Comparison of ENCODE assay signal across 8 cellular contexts in genomic region chr9:113275147-113276131, GRCh38. TPM values are rescaled to one million over a fixed set of nuclear protein-coding genes. Genes with fewer than 3 reads are reported as not detected.
DNase-seq lines count a peak whose midpoint lies in the region; ATAC-seq and TF ChIP-seq lines count a peak whose summit lies in the region.

CDC26 (minus strand) TSS chr9:113275572; CDS start chr9:113272507, 3,065 bp downstream.
PRPF4 (plus strand) TSS chr9:113275658; CDS start chr9:113275744, 86 bp downstream.

- H3K4me1 Mint-ChIP-seq in natural killer cell, result peaks cover 8 to 15% of the 10 kb centered on the region in 2 donors

- H3K27me3 Mint-ChIP-seq in natural killer cell (ENCODE audit: low read depth in 2 of 2), result no peaks in the 10 kb centered on the region

- DNase-seq in EL (peak; percentile 99), H4 (ENCODE audit: low spot score) (peak; percentile 99), LNCaP clone FGC (ENCODE audit: low read depth) (peak; percentile 85), RPMI8226 (peak; percentile 95), fibroblast of peridontal ligament (ENCODE audit: extremely low read depth) (peak; percentile 98), natural killer cell (peak; percentile 92)
- DNase-seq in activated T-helper 1 cell treated with anti-CD3 and anti-CD28 coated beads, Interleukin-2, amount 50 U/mL, for 16 hours (ENCODE audit: low read depth in 1 of 2, low spot score in 1 of 2), result peak; percentile 89 to 93
- DNase-seq in stimulated activated naive CD4-positive, alpha-beta T cell treated with Interleukin-2 at 50 U/mL for 16 hours (lab: John Stamatoyannopoulos, UW), result peak; percentile 96

- TF ChIP-seq CTCF in LNCaP clone FGC (IDR thresholded peaks at IDR 0.05; ENCODE audit: control insufficient read depth, extremely low read depth, insufficient read depth), result no peak
- no peak for TF ChIP-seq CTCF in natural killer cell (IDR thresholded peaks at IDR 0.05)

- no peak within 1 kb of the TSS for H3K4me3 Mint-ChIP-seq in natural killer cell

- intact Hi-C loops in natural killer cell (cut with micrococcal nuclease), result loop anchor here (1.0 to 10.0 kb wide), 3 partner anchors 54 to 239 kb away; partner anchors contain the start of genes C9orf43, FKBP15, POLE3 and SLC31A1

- H3K4me3 ChIP-seq in LNCaP clone FGC (ENCODE audit: low read depth, low read length), result peak within 1 kb of the TSS; percentile 97

- H3K27ac Mint-ChIP-seq in natural killer cell, result no peak within 1 kb of the TSS

- H3K36me3 Mint-ChIP-seq in natural killer cell, result peaks cover 25% of the 10 kb centered on the region

- no peaks in the 10 kb centered on the region for H3K9me3 Mint-ChIP-seq in natural killer cell

- peak; percentile 94 to 99 (median 97) for ATAC-seq in natural killer cell

RNA-seq across cellular contexts. Expression of gene CDC26, which starts in this region (rescaled TPM):
- 81.9 and 83.9 TPM in 2 replicates for total RNA-seq in H4 (2014; rRNA removed; shearing (Covaris generic))
- 10 to 100 TPM; 16.8 to 24.8 (median 21.5) TPM for total RNA-seq in natural killer cell

RNA-seq across cellular contexts. Expression of gene PRPF4, which starts in this region (rescaled TPM):
- 44.1 and 45.9 TPM in 2 replicates for total RNA-seq in H4 (2014; rRNA removed; shearing (Covaris generic))
- 10 to 100 TPM; 16.9 to 23.2 (median 21.1) TPM for total RNA-seq in natural killer cell

Comparison
In these comparisons a context has a peak if more than half of its experiments do, and no peak if none do; other contexts are left out.
1. Peak in every context shown above with its lines: DNase-seq, ATAC-seq and H3K4me3 ChIP-seq.